In the genomic region with DNA sequence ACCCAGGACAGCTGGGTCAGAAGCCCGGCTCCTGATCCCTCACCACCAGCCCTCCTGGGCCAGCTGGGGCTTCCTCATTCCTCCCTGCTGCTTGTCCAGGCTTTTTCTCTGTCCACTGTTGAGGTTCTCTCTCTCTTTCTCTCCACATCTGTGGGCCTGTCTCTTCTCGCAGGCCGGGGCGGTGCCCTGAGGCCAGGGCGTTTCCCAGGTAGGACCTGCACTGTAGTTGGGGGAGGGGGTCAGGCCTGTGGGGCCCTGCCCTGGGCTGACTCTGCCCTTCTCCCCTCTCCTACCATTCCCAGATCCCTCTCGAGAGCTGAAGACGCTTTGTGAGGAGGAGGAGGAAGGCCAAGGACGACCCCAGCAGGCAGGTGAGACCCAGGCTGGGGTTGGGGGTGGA, we compare ENCODE assay signal across 24 cellular contexts. TPM values are rescaled to one million over a fixed set of nuclear protein-coding genes. Genes with fewer than 3 reads are reported as not detected.
"Had no signal": no experiment of that assay in that cellular context is flagged by ENCODE, and none has a peak within 500 bp of the region (broad histone marks: within the 10 kb centered on the region; RNA-seq: fewer than 3 reads in every experiment).

No MANE protein-coding gene starts in this region.

- H3K27ac Mint-ChIP-seq: activated B cell treated with CpG ODN at 0.5 μM for 24 hours; activated naive CD4-positive, alpha-beta T cell treated with anti-CD3 and anti-CD28 coated beads, Interleukin-2, amount 50 U/mL, for 24 hours; endodermal cell; progenitor cell of endocrine pancreas had no signal

- H3K27me3 ChIP-seq: body of pancreas, heart right ventricle, right atrium auricular region had no signal

- H3K27ac ChIP-seq: body of pancreas, heart right ventricle, left ventricle myocardium inferior, right atrium auricular region had no signal

- H3K9me3 ChIP-seq: body of pancreas, heart right ventricle, left ventricle myocardium inferior, right atrium auricular region had no signal

- H3K4me3 ChIP-seq: body of pancreas, heart right ventricle, left ventricle myocardium inferior, right atrium auricular region, skin epidermis had no signal

- H3K27me3 Mint-ChIP-seq: activated B cell treated with CpG ODN at 0.5 μM for 24 hours; activated naive CD4-positive, alpha-beta T cell treated with anti-CD3 and anti-CD28 coated beads, Interleukin-2, amount 50 U/mL, for 24 hours had no signal

- DNase-seq: activated B cell treated with CpG ODN at 0.5 μM for 24 hours; activated CD4-positive, alpha-beta T cell treated with anti-CD3 and anti-CD28 coated beads for 4 hours; activated CD8-positive, alpha-beta memory T cell treated with anti-CD3 and anti-CD28 coated beads, Interleukin-2, amount 50 U/mL, for 4 hours; activated gamma-delta T cell; activated T-cell treated with anti-CD3 and anti-CD28 coated beads, Interleukin-2, amount 50 U/mL, for 48 hours; amygdala; body of pancreas; endodermal cell; erythroblast; heart right ventricle; left ventricle myocardium inferior; mammary epithelial cell; midbrain; stimulated activated CD4-positive, alpha-beta T cell treated with anti-CD3 and anti-CD28 coated beads, Interleukin-2, amount 100 ng/mL, for 48 hours; SW 1271 had no signal

- H3K9me3 Mint-ChIP-seq: activated B cell treated with CpG ODN at 0.5 μM for 24 hours; activated naive CD4-positive, alpha-beta T cell treated with anti-CD3 and anti-CD28 coated beads, Interleukin-2, amount 50 U/mL, for 24 hours; endodermal cell; neural crest cell had no signal

- H3K4me3 Mint-ChIP-seq: activated B cell treated with CpG ODN at 0.5 μM for 24 hours; activated naive CD4-positive, alpha-beta T cell treated with anti-CD3 and anti-CD28 coated beads, Interleukin-2, amount 50 U/mL, for 24 hours; endodermal cell; neural crest cell had no signal

- H3K36me3 Mint-ChIP-seq: activated naive CD4-positive, alpha-beta T cell treated with anti-CD3 and anti-CD28 coated beads, Interleukin-2, amount 50 U/mL, for 24 hours had no signal

RNA-seq across cellular contexts. Expression of a gene that starts 14.8 kb away (rescaled TPM):
- total RNA-seq: frontal cortex, kidney epithelial cell, myocyte, osteoblast had no signal
